Comparison of ENCODE assay signal across 18 cellular contexts in the genomic region with DNA sequence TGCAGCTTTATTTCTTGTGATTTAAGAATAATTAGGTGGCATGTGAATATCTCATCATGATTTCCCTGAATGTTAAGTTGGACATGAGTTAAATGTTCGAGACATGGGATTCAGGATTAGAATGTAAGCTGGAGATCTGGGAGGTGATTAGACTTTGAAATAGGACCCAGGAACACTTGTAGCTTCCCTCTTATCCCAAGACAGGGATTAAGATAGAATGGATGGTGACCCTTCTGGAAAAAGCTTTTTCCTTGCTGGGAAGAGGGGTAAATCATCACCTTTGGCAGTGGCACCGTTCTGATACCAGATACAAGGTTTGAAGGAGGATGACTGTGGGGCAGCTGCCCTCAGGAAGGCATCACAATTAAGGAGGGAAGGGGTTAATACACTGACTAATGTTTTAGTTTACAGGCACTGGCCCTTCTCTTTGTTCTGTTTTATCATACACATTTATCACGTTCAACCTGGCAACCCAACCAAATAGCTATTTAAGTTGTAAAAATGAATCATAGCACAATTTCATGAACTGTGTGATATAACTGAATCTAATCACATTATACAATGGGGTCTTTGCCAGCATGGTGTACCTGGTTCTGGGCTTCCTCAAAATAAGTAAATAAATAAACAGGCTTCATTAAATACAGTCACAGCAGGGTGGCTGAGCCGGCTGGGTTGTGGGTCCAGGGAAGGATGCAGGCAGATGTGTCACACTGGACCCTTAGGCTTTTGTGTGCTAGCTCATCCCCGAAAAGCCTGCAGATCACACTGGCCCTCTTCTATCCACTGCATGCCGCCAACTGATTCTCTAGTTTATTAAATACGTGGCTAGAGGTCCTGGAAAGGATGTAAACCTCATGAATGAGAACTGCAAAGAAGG.
DNase-seq lines count a peak whose midpoint lies in the region; ATAC-seq and TF ChIP-seq lines count a peak whose summit lies in the region.
"Had no signal": no experiment of that assay in that cellular context is flagged by ENCODE, and none has a peak within 500 bp of the region (broad histone marks: within the 10 kb centered on the region; RNA-seq: fewer than 3 reads in every experiment).

No MANE protein-coding gene starts in this region.

- no peaks in the 10 kb centered on the region for H3K4me1 Mint-ChIP-seq in stimulated activated naive B cell treated with anti-CD40 and anti-IgM and Interleukin-4, amounts not matched to agents 10 μg/mL and 1 μg/mL and 100 μg/mL, for 72 hours

- DNase-seq in BE2C (peak; percentile 57), COR-L47 (lab: John Stamatoyannopoulos, UW) (peak; percentile 3), SK-N-DZ (ENCODE audit: low spot score) (peak; percentile 51), mucosa of descending colon (no peak), AG20443 (ENCODE audit: low spot score) (no peak)
- no peak for DNase-seq in stimulated activated naive B cell treated with anti-CD40 and anti-IgM and Interleukin-4, amounts not matched to agents 10 μg/mL and 1 μg/mL and 100 μg/mL, for 72 hours
- DNase-seq: CD8-positive, alpha-beta T cell; DMS 273 treated with DMSO at 0.1 percent for 48 hours; DMS53; DND-41; EL; GM23248; HFFc6; KG1 had no signal

- intact Hi-C loops in mucosa of descending colon (cut with DNase I, micrococcal nuclease): no loop called here

- H3K27me3 ChIP-seq in BE2C: no peaks in the 10 kb centered on the region
- H3K27me3 ChIP-seq: BLaER1 treated with 17β-estradiol and CSF1 and Interleukin-3, amounts not matched to agents 10 nM and 100 nM had no signal

- H3K4me3 ChIP-seq in BE2C (ENCODE audit: low read depth, low read length) (no peak overlapping the region), mucosa of descending colon (no peak overlapping the region)
- H3K4me3 ChIP-seq: BLaER1 treated with 17β-estradiol and CSF1 and Interleukin-3, amounts not matched to agents 10 nM and 100 nM; GM12878; GM23248; HAP-1 had no signal

- H3K27ac Mint-ChIP-seq in stimulated activated naive B cell treated with anti-CD40 and anti-IgM and Interleukin-4, amounts not matched to agents 10 μg/mL and 1 μg/mL and 100 μg/mL, for 72 hours: no peak overlapping the region
- H3K27ac Mint-ChIP-seq: CD8-positive, alpha-beta T cell; HFFc6 had no signal

- peaks cover 6 to 12% of the 10 kb centered on the region in 2 donors for H3K27me3 Mint-ChIP-seq in stimulated activated naive B cell treated with anti-CD40 and anti-IgM and Interleukin-4, amounts not matched to agents 10 μg/mL and 1 μg/mL and 100 μg/mL, for 72 hours

- no peak overlapping the region for H3K4me3 Mint-ChIP-seq in stimulated activated naive B cell treated with anti-CD40 and anti-IgM and Interleukin-4, amounts not matched to agents 10 μg/mL and 1 μg/mL and 100 μg/mL, for 72 hours
- H3K4me3 Mint-ChIP-seq: CD8-positive, alpha-beta T cell; HFFc6 had no signal

- H3K9me3 ChIP-seq in BE2C (no peaks in the 10 kb centered on the region), mucosa of descending colon (no peaks in the 10 kb centered on the region)
- H3K9me3 ChIP-seq: BLaER1 treated with 17β-estradiol and CSF1 and Interleukin-3, amounts not matched to agents 10 nM and 100 nM; HAP-1 had no signal

- peaks cover 14% of the 10 kb centered on the region for H3K4me1 ChIP-seq in BE2C
- H3K4me1 ChIP-seq in mucosa of descending colon (ENCODE audit: low read depth): no peaks in the 10 kb centered on the region
- H3K4me1 ChIP-seq: HAP-1 had no signal

- ATAC-seq in mucosa of descending colon (peak; percentile 68), HG03521 (IDR thresholded peaks at IDR 0.05; ENCODE audit: unreplicated experiment) (no peak)
- no peak for ATAC-seq in stimulated activated naive B cell treated with anti-CD40 and anti-IgM and Interleukin-4, amounts not matched to agents 10 μg/mL and 1 μg/mL and 100 μg/mL, for 72 hours (replicated peaks)
- ATAC-seq: CD8-positive, alpha-beta T cell; GM12878 had no signal

- H3K36me3 ChIP-seq in BE2C (no peaks in the 10 kb centered on the region), mucosa of descending colon (ENCODE audit: low read depth) (no peaks in the 10 kb centered on the region)
- H3K36me3 ChIP-seq: BLaER1 treated with 17β-estradiol and CSF1 and Interleukin-3, amounts not matched to agents 10 nM and 100 nM; HAP-1 had no signal

- H3K36me3 Mint-ChIP-seq in stimulated activated naive B cell treated with anti-CD40 and anti-IgM and Interleukin-4, amounts not matched to agents 10 μg/mL and 1 μg/mL and 100 μg/mL, for 72 hours: no peaks in the 10 kb centered on the region
- H3K36me3 Mint-ChIP-seq: CD8-positive, alpha-beta T cell had no signal

- TF ChIP-seq CTCF in BE2C (IDR thresholded peaks at IDR 0.05; ENCODE audit: low read depth, low read length) (no peak), mucosa of descending colon (IDR thresholded peaks at IDR 0.05) (no peak)

- H3K9me3 Mint-ChIP-seq in stimulated activated naive B cell treated with anti-CD40 and anti-IgM and Interleukin-4, amounts not matched to agents 10 μg/mL and 1 μg/mL and 100 μg/mL, for 72 hours: no peaks in the 10 kb centered on the region
- H3K9me3 Mint-ChIP-seq: CD8-positive, alpha-beta T cell; HFFc6 had no signal

Comparison
In these comparisons a context has a peak if more than half of its experiments do, and no peak if none do; other contexts are left out.
1. DNase-seq: peak in BE2C (single experiment), COR-L47 (single experiment) and SK-N-DZ (single experiment); none in mucosa of descending colon (0 of 3), AG20443 (single experiment) and stimulated activated naive B cell treated with anti-CD40 and anti-IgM and Interleukin-4, amounts not matched to agents 10 μg/mL and 1 μg/mL and 100 μg/mL, for 72 hours (single experiment).